In genomic region chr20:41770427-41770826, GRCh38 we compare ENCODE assay signal across 1 cellular context.
TF ChIP-seq lines count a peak whose summit lies in the region.

No MANE protein-coding gene starts in this region.

TF ChIP-seq in K562, 482 proteins besides CTCF, POLR2A, EP300 and RAD21 (continued from another document):
- TF ChIP-seq MNT (conservative IDR thresholded peaks at IDR 0.05) (no peak), ARNT (IDR thresholded peaks at IDR 0.05) (no peak), ZNF586 (CRISPR knock-in tag; conservative IDR thresholded peaks at IDR 0.05) (no peak)
TF ChIP-seq in K562: peak in this region for 2.
